Comparison of ENCODE assay signal across 27 cellular contexts in genomic region chr13:111844222-111844671, GRCh38.
"Had no signal": no experiment of that assay in that cellular context is flagged by ENCODE, and none has a peak within 500 bp of the region (broad histone marks: within the 10 kb centered on the region; RNA-seq: fewer than 3 reads in every experiment).

No MANE protein-coding gene starts in this region.

- H3K4me3 Mint-ChIP-seq: activated CD4-positive, alpha-beta memory T cell treated with anti-CD3 and anti-CD28 coated beads, Interleukin-2, amount 10 ng/mL, durations not matched to agents 7 days and 5 days; activated CD4-positive, alpha-beta T cell treated with anti-CD3 and anti-CD28 coated beads for 36 hours; activated naive CD4-positive, alpha-beta T cell treated with anti-CD3 and anti-CD28 coated beads for 36 hours; activated naive CD8-positive, alpha-beta T cell; activated T-helper 17 cell treated with anti-CD3 and anti-CD28 coated beads, Interleukin-2, amount 50 U/mL, for 72 hours; T-cell had no signal

- ATAC-seq: activated CD4-positive, alpha-beta T cell treated with anti-CD3 and anti-CD28 coated beads for 36 hours; activated T-helper 17 cell treated with anti-CD3 and anti-CD28 coated beads, Interleukin-2, amount 50 U/mL, for 72 hours; Panc1; Right ventricle myocardium inferior; T-cell had no signal

- H3K4me1 ChIP-seq: adrenal gland had no signal

- H3K27me3 ChIP-seq: adrenal gland had no signal

- H3K27ac ChIP-seq: adrenal gland, KMS-11, SK-N-MC, WERI-Rb-1 had no signal

- H3K9me3 ChIP-seq: adrenal gland had no signal

- H3K4me1 Mint-ChIP-seq: activated CD4-positive, alpha-beta memory T cell treated with anti-CD3 and anti-CD28 coated beads, Interleukin-2, amount 10 ng/mL, durations not matched to agents 7 days and 5 days; activated CD4-positive, alpha-beta T cell treated with anti-CD3 and anti-CD28 coated beads for 36 hours; activated T-helper 17 cell treated with anti-CD3 and anti-CD28 coated beads, Interleukin-2, amount 50 U/mL, for 72 hours; T-cell had no signal

- H3K4me2 ChIP-seq: KMS-11 had no signal

- H3K4me3 ChIP-seq: adrenal gland, SK-N-MC had no signal

- DNase-seq: activated CD4-positive, alpha-beta memory T cell treated with anti-CD3 and anti-CD28 coated beads, Interleukin-2, amount 10 ng/mL, durations not matched to agents 7 days and 5 days; activated CD4-positive, alpha-beta T cell treated with anti-CD3 and anti-CD28 coated beads for 36 hours; activated CD4-positive, alpha-beta T cell treated with anti-CD3 and anti-CD28 coated beads, Interleukin-2, amount 50 U/mL, for 1 hour; activated gamma-delta T cell; activated naive CD4-positive, alpha-beta T cell treated with anti-CD3 and anti-CD28 coated beads for 36 hours; activated T-cell treated with anti-CD3 and anti-CD28 coated beads for 4 hours; activated T-cell treated with anti-CD3 and anti-CD28 coated beads, Interleukin-2, amount 50 U/mL, for 48 hours; anterior cingulate cortex; NCI-H1092; NCI-H1417 treated with DMSO at 0.1 percent for 48 hours; NCI-H1694; NCI-H2029; NCI-H2107; NCI-H2171 treated with DMSO at 0.1 percent for 48 hours; NCI-H226; NCI-H526; NCI-H774; RPMI8226; T-cell; WERI-Rb-1 had no signal

- H3K36me3 ChIP-seq: adrenal gland, WERI-Rb-1 had no signal

- H3K36me3 Mint-ChIP-seq: activated naive CD8-positive, alpha-beta T cell; T-cell had no signal

- H3K9ac ChIP-seq: KMS-11 had no signal

- H3K9me3 Mint-ChIP-seq: activated T-helper 17 cell treated with anti-CD3 and anti-CD28 coated beads, Interleukin-2, amount 50 U/mL, for 72 hours; T-cell had no signal

- H3K27ac Mint-ChIP-seq: activated CD4-positive, alpha-beta memory T cell treated with anti-CD3 and anti-CD28 coated beads, Interleukin-2, amount 10 ng/mL, durations not matched to agents 7 days and 5 days; activated CD4-positive, alpha-beta T cell treated with anti-CD3 and anti-CD28 coated beads for 36 hours; activated naive CD4-positive, alpha-beta T cell treated with anti-CD3 and anti-CD28 coated beads for 36 hours; activated naive CD8-positive, alpha-beta T cell; activated T-helper 17 cell treated with anti-CD3 and anti-CD28 coated beads, Interleukin-2, amount 50 U/mL, for 72 hours; T-cell had no signal

- H3K27me3 Mint-ChIP-seq: activated CD4-positive, alpha-beta memory T cell treated with anti-CD3 and anti-CD28 coated beads, Interleukin-2, amount 10 ng/mL, durations not matched to agents 7 days and 5 days had no signal
